ENCODE assay signal across 25 cellular contexts in the genomic region with DNA sequence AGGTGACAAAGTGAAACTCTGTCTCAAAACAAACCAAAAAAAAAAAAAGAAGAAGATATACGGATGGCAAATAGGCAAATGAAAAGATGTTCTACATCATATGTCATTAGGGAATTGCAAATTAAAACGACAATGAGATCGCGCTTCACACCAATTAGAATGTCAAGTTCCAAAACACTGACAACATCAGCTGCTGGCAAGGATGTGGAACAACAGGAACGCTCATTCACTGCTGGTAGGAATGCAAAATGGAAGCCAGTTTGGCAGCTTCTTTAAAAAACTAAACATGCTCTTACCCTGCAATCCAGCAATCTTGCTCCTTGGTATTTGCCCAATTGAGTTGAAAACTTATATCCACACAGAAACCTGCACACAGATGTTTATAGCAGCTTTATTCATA. TPM values are rescaled to one million over a fixed set of nuclear protein-coding genes. Genes with fewer than 3 reads are reported as not detected.
"Had no signal": no experiment of that assay in that cellular context is flagged by ENCODE, and none has a peak within 500 bp of the region (broad histone marks: within the 10 kb centered on the region; RNA-seq: fewer than 3 reads in every experiment).

No MANE protein-coding gene starts in this region.

- H3K9me3 ChIP-seq: thoracic aorta had no signal

- H3K27me3 Mint-ChIP-seq: activated B cell treated with CpG ODN at 0.5 μM for 24 hours; activated CD4-positive, alpha-beta memory T cell treated with anti-CD3 and anti-CD28 coated beads for 36 hours; activated naive CD8-positive, alpha-beta T cell had no signal

- H3K27ac Mint-ChIP-seq: activated B cell treated with CpG ODN at 0.5 μM for 24 hours; activated CD4-positive, alpha-beta memory T cell treated with anti-CD3 and anti-CD28 coated beads for 36 hours; activated naive CD8-positive, alpha-beta T cell; activated T-helper 1 cell treated with anti-CD3 and anti-CD28 coated beads, Interleukin-12 subunit alpha, Interleukin-12 subunit beta, Interleukin-2, Interleukin-4 antibody, amounts not matched to agents 30 ng/mL and 10 ng/mL and 1 ng/mL, durations not matched to agents 14 hours and 24 hours and 36 hours; stimulated activated naive B cell treated with anti-CD40 and anti-IgM and Interleukin-4, amounts not matched to agents 10 μg/mL and 1 μg/mL and 100 μg/mL, for 72 hours had no signal

- H3K27me3 ChIP-seq: cardiac muscle cell, foreskin keratinocyte had no signal

- DNase-seq: activated B cell treated with CpG ODN at 0.5 μM for 24 hours; activated CD4-positive, alpha-beta memory T cell treated with anti-CD3 and anti-CD28 coated beads for 36 hours; activated CD4-positive, alpha-beta T cell treated with anti-CD3 and anti-CD28 coated beads for 4 hours; activated T-cell treated with anti-CD3 and anti-CD28 coated beads for 4 hours; dermis blood vessel endothelial cell; effector memory CD4-positive, alpha-beta T cell; foreskin keratinocyte; hypothalamus; islet precursor cell; small intestine; stimulated activated CD4-positive, alpha-beta T cell treated with anti-CD3 and anti-CD28 coated beads, Interleukin-4, amount 100 ng/mL, for 24 hours; stimulated activated naive B cell treated with anti-CD40 and anti-IgM and Interleukin-4, amounts not matched to agents 10 μg/mL and 1 μg/mL and 100 μg/mL, for 72 hours had no signal

- FAIRE-seq: small intestine had no signal

- ATAC-seq: foreskin keratinocyte; left lobe of liver; stimulated activated naive B cell treated with anti-CD40 and anti-IgM and Interleukin-4, amounts not matched to agents 10 μg/mL and 1 μg/mL and 100 μg/mL, for 72 hours had no signal

- H3K4me3 ChIP-seq: cardiac muscle cell, thoracic aorta had no signal

- H3K36me3 ChIP-seq: cardiac muscle cell had no signal

- H3K4me3 Mint-ChIP-seq: activated B cell treated with CpG ODN at 0.5 μM for 24 hours; activated CD4-positive, alpha-beta memory T cell treated with anti-CD3 and anti-CD28 coated beads for 36 hours; activated naive CD8-positive, alpha-beta T cell; activated T-helper 1 cell treated with anti-CD3 and anti-CD28 coated beads, Interleukin-12 subunit alpha, Interleukin-12 subunit beta, Interleukin-2, Interleukin-4 antibody, amounts not matched to agents 30 ng/mL and 10 ng/mL and 1 ng/mL, durations not matched to agents 14 hours and 24 hours and 36 hours; neural crest cell; stimulated activated naive B cell treated with anti-CD40 and anti-IgM and Interleukin-4, amounts not matched to agents 10 μg/mL and 1 μg/mL and 100 μg/mL, for 72 hours had no signal

- H3K36me3 Mint-ChIP-seq: activated CD4-positive, alpha-beta memory T cell treated with anti-CD3 and anti-CD28 coated beads for 36 hours had no signal

- H3K27ac ChIP-seq: cardiac muscle cell, foreskin keratinocyte had no signal

- H3K9me3 Mint-ChIP-seq: activated B cell treated with CpG ODN at 0.5 μM for 24 hours; activated CD4-positive, alpha-beta memory T cell treated with anti-CD3 and anti-CD28 coated beads for 36 hours; activated T-helper 1 cell treated with anti-CD3 and anti-CD28 coated beads, Interleukin-12 subunit alpha, Interleukin-12 subunit beta, Interleukin-2, Interleukin-4 antibody, amounts not matched to agents 30 ng/mL and 10 ng/mL and 1 ng/mL, durations not matched to agents 14 hours and 24 hours and 36 hours had no signal

RNA-seq across cellular contexts. Expression of a gene that starts 34.8 kb away (rescaled TPM):
- total RNA-seq: activated B cell treated with CpG ODN at 0.5 μM for 24 hours; activated CD4-positive, alpha-beta memory T cell treated with anti-CD3 and anti-CD28 coated beads for 36 hours; activated T-helper 1 cell treated with anti-CD3 and anti-CD28 coated beads, Interleukin-12 subunit alpha, Interleukin-12 subunit beta, Interleukin-2, Interleukin-4 antibody, amounts not matched to agents 30 ng/mL and 10 ng/mL and 1 ng/mL, durations not matched to agents 14 hours and 24 hours and 36 hours; cardiac muscle cell; chondrocyte; dermis blood vessel endothelial cell; fibroblast of lung; left lobe of liver; lung microvascular endothelial cell; myocyte; neural crest cell; omental fat pad; posterior vena cava; ureter had no signal
- polyA plus RNA-seq: cardiac muscle cell, fibroblast of lung, small intestine had no signal

RNA-seq across cellular contexts. Expression of a gene that starts 59.9 kb away (rescaled TPM):
- total RNA-seq: activated B cell treated with CpG ODN at 0.5 μM for 24 hours; activated CD4-positive, alpha-beta memory T cell treated with anti-CD3 and anti-CD28 coated beads for 36 hours; activated T-helper 1 cell treated with anti-CD3 and anti-CD28 coated beads, Interleukin-12 subunit alpha, Interleukin-12 subunit beta, Interleukin-2, Interleukin-4 antibody, amounts not matched to agents 30 ng/mL and 10 ng/mL and 1 ng/mL, durations not matched to agents 14 hours and 24 hours and 36 hours; cardiac muscle cell; chondrocyte; fibroblast of lung; left lobe of liver; lung microvascular endothelial cell; myocyte; neural crest cell; omental fat pad; posterior vena cava; thoracic aorta; ureter had no signal
- polyA plus RNA-seq: cardiac muscle cell, fibroblast of lung had no signal
